In genomic region chr12:7067096-7067495, GRCh38 we compare ENCODE assay signal across 19 cellular contexts. TPM values are rescaled to one million over a fixed set of nuclear protein-coding genes. Genes with fewer than 3 reads are reported as not detected.
DNase-seq lines count a peak whose midpoint lies in the region; ATAC-seq and TF ChIP-seq lines count a peak whose summit lies in the region.
"Had no signal": no experiment of that assay in that cellular context is flagged by ENCODE, and none has a peak within 500 bp of the region (broad histone marks: within the 10 kb centered on the region; RNA-seq: fewer than 3 reads in every experiment).

No MANE protein-coding gene starts in this region.

- 47 to 61% methylated on average over 2 to 3 of the region's 7 CpGs for WGBS in esophagus squamous epithelium, 2 donors

- ATAC-seq in gastrocnemius medialis: no peak
- ATAC-seq: GM12878 had no signal

- no peak overlapping the region for H3K4me3 ChIP-seq in coronary artery
- no peak overlapping the region for H3K4me3 ChIP-seq in esophagus squamous epithelium
- H3K4me3 ChIP-seq in gastrocnemius medialis: no peak overlapping the region
- H3K4me3 ChIP-seq in vagina: no peak overlapping the region
- H3K4me3 ChIP-seq: BLaER1, GM12878, HAP-1 had no signal

- H3K27ac ChIP-seq in coronary artery: peak overlapping the region in 1 of 2 donors; percentile 47
- H3K27ac ChIP-seq in esophagus squamous epithelium: peak overlapping the region; percentile 61 to 69 (median 61)
- H3K27ac ChIP-seq in gastrocnemius medialis: peak overlapping the region; percentile 80 to 85 (median 83)
- H3K27ac ChIP-seq in vagina: peak overlapping the region; percentile 30
- H3K27ac ChIP-seq: BLaER1, C4-2B had no signal

- intact Hi-C loops in esophagus squamous epithelium (cut with DNase I): no loop called here
- intact Hi-C loops in gastrocnemius medialis (cut with DNase I; ENCODE audit: low total_unique reads): no loop called here
- intact Hi-C loops in vagina (cut with DNase I): no loop called here

- H3K4me1 ChIP-seq in esophagus squamous epithelium (peaks cover 14 to 74% (median 34%) of the 10 kb centered on the region in 3 donors), gastrocnemius medialis (peaks cover 20 to 37% of the 10 kb centered on the region in 2 donors), vagina (peaks cover 36% of the 10 kb centered on the region)
- H3K4me1 ChIP-seq: HAP-1 had no signal

- in situ Hi-C loops in gastrocnemius medialis (cut with MboI; ENCODE audit: low sequenced_read_pairs in 4 of 4): no loop called here

- peak; percentile 55 for DNase-seq in coronary artery (ENCODE audit: low spot score)
- no peak for DNase-seq in esophagus squamous epithelium (lab: John Stamatoyannopoulos, UW)
- DNase-seq in gastrocnemius medialis: no peak
- DNase-seq in vagina (ENCODE audit: extremely low spot score in 2 of 2): no peak
- DNase-seq in NCI-H1048 (lab: John Stamatoyannopoulos, UW): no peak
- no peak for DNase-seq in SW 1271 (lab: John Stamatoyannopoulos, UW)
- DNase-seq in HuH-7.5 (ENCODE audit: low spot score): no peak
- DNase-seq: CD4-positive, alpha-beta T cell; CD8-positive, alpha-beta memory T cell; DMS 273 treated with DMSO at 0.1 percent for 48 hours; DMS79; EL; GDM1; GOT3; HFFc6 had no signal

- TF ChIP-seq CTCF in coronary artery (IDR thresholded peaks at IDR 0.05): no peak
- TF ChIP-seq CTCF in esophagus squamous epithelium (IDR thresholded peaks at IDR 0.05): no peak
- no peak for TF ChIP-seq CTCF in gastrocnemius medialis (IDR thresholded peaks at IDR 0.05 in 4 of 5, conservative IDR thresholded peaks at IDR 0.05 in 1 of 5)
- TF ChIP-seq CTCF in vagina (IDR thresholded peaks at IDR 0.05): no peak

- TF ChIP-seq POLR2A in esophagus squamous epithelium (IDR thresholded peaks at IDR 0.05) (no peak), gastrocnemius medialis (IDR thresholded peaks at IDR 0.05) (no peak), vagina (IDR thresholded peaks at IDR 0.05) (no peak)

- H3K9me3 ChIP-seq in esophagus squamous epithelium: no peaks in the 10 kb centered on the region
- H3K9me3 ChIP-seq in gastrocnemius medialis: no peaks in the 10 kb centered on the region
- H3K9me3 ChIP-seq in vagina: no peaks in the 10 kb centered on the region
- H3K9me3 ChIP-seq: BLaER1, HAP-1 had no signal

- H3K27me3 ChIP-seq in esophagus squamous epithelium (no peaks in the 10 kb centered on the region), gastrocnemius medialis (no peaks in the 10 kb centered on the region), vagina (no peaks in the 10 kb centered on the region)
- H3K27me3 ChIP-seq: BLaER1 had no signal

- H3K36me3 ChIP-seq in esophagus squamous epithelium (peaks cover 0 to 42% (median 0%) of the 10 kb centered on the region in 3 donors), gastrocnemius medialis (peaks cover 0 to 11% of the 10 kb centered on the region in 2 donors), vagina (peaks cover 0 to 32% of the 10 kb centered on the region in 2 donors)
- H3K36me3 ChIP-seq: BLaER1, HAP-1 had no signal

RNA-seq across cellular contexts. Expression of gene C1S, which starts 6.6 kb away (rescaled TPM):
- total RNA-seq in esophagus squamous epithelium (100 to 1,000 TPM in 2 of 4 donors, 10 to 100 TPM in 2; 25.2 to 375 (median 110) TPM), gastrocnemius medialis (10 to 100 TPM; 58.1 to 90.8 (median 85.9) TPM), vagina (541 TPM)

RNA-seq across cellular contexts. Expression of gene C1R, which starts 25.1 kb away (rescaled TPM):
- total RNA-seq in esophagus squamous epithelium: 100 to 1,000 TPM in 2 of 4 donors, 10 to 100 TPM in 2; 22.8 to 297 (median 140) TPM
- 10 to 100 TPM; 47.5 to 97.8 (median 74.9) TPM for total RNA-seq in gastrocnemius medialis
- 830 TPM for total RNA-seq in vagina

RNA-seq across cellular contexts. Expression of gene C1RL, which starts 41.9 kb away (rescaled TPM):
- total RNA-seq in esophagus squamous epithelium (10 to 100 TPM; 13.0 to 53.2 (median 25.8) TPM), gastrocnemius medialis (10 to 100 TPM; 15.0 to 18.7 (median 16.7) TPM), vagina (122 TPM)

RNA-seq across cellular contexts. Expression of gene LPCAT3, which starts 48.8 kb away (rescaled TPM):
- total RNA-seq in esophagus squamous epithelium: 10 to 100 TPM; 27.5 to 46.3 (median 32.7) TPM
- 10 to 100 TPM; 19.4 to 42.8 (median 36.7) TPM for total RNA-seq in gastrocnemius medialis
- total RNA-seq in vagina: 42.0 TPM
